In the genomic region with DNA sequence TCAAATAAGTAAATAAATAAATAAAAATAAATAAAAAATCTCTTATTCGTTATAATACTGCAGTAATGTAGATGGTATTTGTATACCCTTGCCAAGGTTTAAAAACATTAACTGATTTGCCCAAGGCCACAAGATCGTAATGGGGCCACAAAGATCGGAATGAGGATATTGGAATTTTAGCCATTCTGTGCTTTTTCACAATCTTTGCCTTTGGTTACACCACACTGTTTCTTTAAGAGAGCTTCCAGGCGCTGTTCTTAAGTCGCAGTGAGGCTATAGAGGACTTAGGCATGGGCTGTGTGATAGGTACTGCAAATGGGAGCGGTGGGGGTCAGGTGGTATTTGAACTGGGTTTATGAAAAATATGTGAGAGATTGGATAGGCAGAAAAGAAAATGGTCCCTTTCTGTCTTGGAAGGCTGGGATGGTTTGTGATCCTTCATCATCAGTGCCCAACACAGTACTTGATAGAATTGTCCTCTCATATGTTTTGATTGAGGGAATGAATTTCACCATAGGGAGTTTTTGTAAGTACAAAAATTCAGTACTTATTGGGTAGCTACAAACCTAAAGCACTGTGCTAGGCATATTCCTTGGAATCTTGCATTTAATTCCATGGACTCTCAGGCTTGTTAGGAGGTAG, we compare ENCODE assay signal across 8 cellular contexts. TPM values are rescaled to one million over a fixed set of nuclear protein-coding genes. Genes with fewer than 3 reads are reported as not detected.
DNase-seq lines count a peak whose midpoint lies in the region; ATAC-seq and TF ChIP-seq lines count a peak whose summit lies in the region.

No MANE protein-coding gene starts in this region.

- intact Hi-C loops in PC-3 (cut with micrococcal nuclease): loop anchor here (5.0 to 10.0 kb wide), 2 partner anchors 74 to 232 kb away; a partner anchor contains a TSS

- H3K36me3 ChIP-seq in PC-3 (ENCODE audit: low read depth, low read length) (peaks cover 28% of the 10 kb centered on the region), parathyroid adenoma (ENCODE audit: control insufficient read depth, insufficient read depth, low read length) (no peaks in the 10 kb centered on the region)

- no peaks in the 10 kb centered on the region for H3K9me2 ChIP-seq in PC-3 (replicated peaks; ENCODE audit: low read length)

- peaks cover 37% of the 10 kb centered on the region for H4K20me1 ChIP-seq in PC-3 (ENCODE audit: low read length)

- H2AFZ ChIP-seq in PC-3 (ENCODE audit: low read length) (no peak overlapping the region), parathyroid adenoma (no peak overlapping the region)

- TF ChIP-seq CTCF in PC-3 (conservative IDR thresholded peaks at IDR 0.05; ENCODE audit: low read depth, low read length): no peak
- no peak for TF ChIP-seq CTCF in epithelial cell of proximal tubule (conservative IDR thresholded peaks at IDR 0.05; ENCODE audit: low read depth, low read length)
- TF ChIP-seq CTCF in parathyroid adenoma (IDR thresholded peaks at IDR 0.05): no peak

- TF ChIP-seq POLR2A in GM18505 (IDR thresholded peaks at IDR 0.05; ENCODE audit: borderline replicate concordance, extremely low read depth, insufficient read depth, insufficient read length): no peak

- H3K27ac ChIP-seq in PC-3 (ENCODE audit: low read length) (peak overlapping the region; percentile 12; the same call in 1 of the 2 replicates), parathyroid adenoma (no peak overlapping the region)

- DNase-seq in EH (ENCODE audit: low read depth) (peak; percentile 13), PC-3 (no peak), epithelial cell of proximal tubule (ENCODE audit: low read depth) (no peak), 8988T (no peak), hippocampal formation (lab: John Stamatoyannopoulos, UW) (no peak)

- H3K9me3 ChIP-seq in PC-3 (ENCODE audit: low read length) (no peaks in the 10 kb centered on the region), parathyroid adenoma (ENCODE audit: control insufficient read depth, low read length) (no peaks in the 10 kb centered on the region)

- H3K4me3 ChIP-seq in PC-3 (ENCODE audit: low read length) (peak overlapping the region; percentile 78), epithelial cell of proximal tubule (ENCODE audit: low read depth, low read length) (peak overlapping the region; percentile 68), parathyroid adenoma (ENCODE audit: low read depth, low read length) (peak overlapping the region; percentile 39)

- H3K4me2 ChIP-seq in PC-3 (ENCODE audit: low read length) (peak overlapping the region; percentile 92), parathyroid adenoma (ENCODE audit: low read length) (peak overlapping the region; percentile 59)

- POLR2A ChIA-PET in PC-3 (lab: Charles Lee; ENCODE audit: unreplicated experiment): no interaction called here

- H3F3A ChIP-seq in PC-3 (ENCODE audit: low read length, unreplicated experiment): no peaks in the 10 kb centered on the region

- no peak for ATAC-seq in PC-3
- no peak for ATAC-seq in GM18505 (IDR thresholded peaks at IDR 0.05; ENCODE audit: unreplicated experiment)
- ATAC-seq in GM21390 (IDR thresholded peaks at IDR 0.05; ENCODE audit: unreplicated experiment): no peak

- TSS peak; percentile 35 for BruUV-seq in PC-3 (replicated peaks; lab: Mats Ljungman, UMichigan)

- peak overlapping the region; percentile 76; the same call in 1 of the 2 replicates for H3K9ac ChIP-seq in PC-3 (ENCODE audit: low read length)
- H3K9ac ChIP-seq in parathyroid adenoma: no peak overlapping the region

- H3K27me3 ChIP-seq in PC-3 (ENCODE audit: low read length) (no peaks in the 10 kb centered on the region), parathyroid adenoma (ENCODE audit: control insufficient read depth, insufficient read depth, low read length) (no peaks in the 10 kb centered on the region)

- CTCF ChIA-PET in PC-3 (lab: Charles Lee): no interaction called here

- H3K4me1 ChIP-seq in PC-3 (ENCODE audit: insufficient read depth, low read length): peaks cover 25% of the 10 kb centered on the region
- no peaks in the 10 kb centered on the region for H3K4me1 ChIP-seq in parathyroid adenoma

- H3K79me2 ChIP-seq in PC-3 (ENCODE audit: low read length) (peaks cover 65% of the 10 kb centered on the region), parathyroid adenoma (peaks cover 9% of the 10 kb centered on the region)

RNA-seq across cellular contexts. Expression of a gene that starts 1.4 kb away (rescaled TPM):
- total RNA-seq in PC-3 (2014; rRNA removed) (12.7 and 18.0 TPM in 2 replicates), epithelial cell of proximal tubule (16.5 and 18.8 TPM in 2 replicates)
